8 cellular contexts compared by ENCODE assay signal in genomic region chr13:21176982-21177284, GRCh38. TPM values are rescaled to one million over a fixed set of nuclear protein-coding genes. Genes with fewer than 3 reads are reported as not detected.
DNase-seq lines count a peak whose midpoint lies in the region; ATAC-seq and TF ChIP-seq lines count a peak whose summit lies in the region.

No MANE protein-coding gene starts in this region.

- peak overlapping the region; percentile 96 for H3K27ac Mint-ChIP-seq in dendritic cell treated with granulocyte-macrophage colony-stimulating factor and Interleukin-4, amounts not matched to agents 40 ng/mL and 50 ng/mL, for 4 days
- H3K27ac Mint-ChIP-seq in naive B cell, result peak overlapping the region; percentile 89 to 98 (median 94)

- H3K9me3 ChIP-seq in MG63, result no peaks in the 10 kb centered on the region; the same call in 1 of the 2 replicates

- ATAC-seq in GM18505 (IDR thresholded peaks at IDR 0.05; ENCODE audit: unreplicated experiment), result peak; percentile 25
- peak; percentile 29 for ATAC-seq in GM21786 (IDR thresholded peaks at IDR 0.05; ENCODE audit: unreplicated experiment)
- peak; percentile 29 to 38 for ATAC-seq in naive B cell (ENCODE audit: low read depth in 2 of 2)

- H3K4me3 ChIP-seq in MG63, result peak overlapping the region; percentile 80

- POLR2A ChIA-PET in GM10248 (lab: Yijun Ruan, JAX), result interaction anchor here (1.1 to 1.8 kb wide), 2 partner anchors 29 to 32 kb away, joined by 3 to 10 read pairs; no protein-coding TSS in a partner anchor

- TF ChIP-seq CTCF in GM10248 (IDR thresholded peaks at IDR 0.05; ENCODE audit: control extremely low read depth, extremely low read depth, low read depth, missing control alignments), result no peak

- CTCF ChIA-PET in GM10248 (lab: Yijun Ruan, JAX), result interaction anchor here (0.8 to 7.1 kb wide), 14 partner anchors 8 to 980 kb away, joined by 3 to 66 read pairs (median 4); no protein-coding TSS in a partner anchor

- no peaks in the 10 kb centered on the region for H3K27me3 ChIP-seq in MG63

- H3K27me3 Mint-ChIP-seq in dendritic cell treated with granulocyte-macrophage colony-stimulating factor and Interleukin-4, amounts not matched to agents 40 ng/mL and 50 ng/mL, for 4 days, result no peaks in the 10 kb centered on the region
- no peaks in the 10 kb centered on the region for H3K27me3 Mint-ChIP-seq in naive B cell

- peaks cover 33% of the 10 kb centered on the region for H3K36me3 ChIP-seq in MG63

- DNase-seq in MG63 (no peak), naive B cell (no peak), NCI-H2081 (lab: John Stamatoyannopoulos, UW) (no peak), superior temporal gyrus (ENCODE audit: extremely low spot score) (no peak), GM10248 (ENCODE audit: extremely low spot score) (no peak)

- no peak for TF ChIP-seq POLR2A in GM18505 (IDR thresholded peaks at IDR 0.05; ENCODE audit: borderline replicate concordance, extremely low read depth, insufficient read depth, insufficient read length)

- intact Hi-C loops in dendritic cell treated with granulocyte-macrophage colony-stimulating factor and Interleukin-4, amounts not matched to agents 40 ng/mL and 50 ng/mL, for 4 days (cut with micrococcal nuclease), result loop anchor here (1.0 to 5.0 kb wide), 3 partner anchors 122 to 300 kb away; no protein-coding TSS in a partner anchor

- H3K4me1 Mint-ChIP-seq in dendritic cell treated with granulocyte-macrophage colony-stimulating factor and Interleukin-4, amounts not matched to agents 40 ng/mL and 50 ng/mL, for 4 days (ENCODE audit: low read depth), result peaks cover 11% of the 10 kb centered on the region
- peaks cover 3 to 23% (median 19%) of the 10 kb centered on the region in 3 donors for H3K4me1 Mint-ChIP-seq in naive B cell

- H3K9me3 Mint-ChIP-seq in dendritic cell treated with granulocyte-macrophage colony-stimulating factor and Interleukin-4, amounts not matched to agents 40 ng/mL and 50 ng/mL, for 4 days, result no peaks in the 10 kb centered on the region
- no peaks in the 10 kb centered on the region for H3K9me3 Mint-ChIP-seq in naive B cell

- H3K4me3 Mint-ChIP-seq in dendritic cell treated with granulocyte-macrophage colony-stimulating factor and Interleukin-4, amounts not matched to agents 40 ng/mL and 50 ng/mL, for 4 days, result peak overlapping the region; percentile 98
- H3K4me3 Mint-ChIP-seq in naive B cell, result peak overlapping the region; percentile 95 to 99 (median 98)

- peaks cover 12% of the 10 kb centered on the region for H3K36me3 Mint-ChIP-seq in dendritic cell treated with granulocyte-macrophage colony-stimulating factor and Interleukin-4, amounts not matched to agents 40 ng/mL and 50 ng/mL, for 4 days (ENCODE audit: low read depth)
- no peaks in the 10 kb centered on the region for H3K36me3 Mint-ChIP-seq in naive B cell

RNA-seq across cellular contexts. Expression of gene MRPL57, which starts 0.5 kb away (rescaled TPM):
- 15.4 and 18.0 TPM in 2 replicates for total RNA-seq in MG63 (2014; rRNA removed; shearing (Covaris generic); ENCODE audit: low replicate concordance)
- polyA plus RNA-seq in naive B cell (ENCODE audit: low read depth in 6 of 6), result 10 to 100 TPM; 25.5 to 43.3 (median 33.8) TPM

RNA-seq across cellular contexts. Expression of gene SKA3, which starts 0.6 kb away (rescaled TPM):
- total RNA-seq in MG63 (2014; rRNA removed; shearing (Covaris generic); ENCODE audit: low replicate concordance), result 13.3 and 18.5 TPM in 2 replicates
- polyA plus RNA-seq in naive B cell (ENCODE audit: low read depth in 6 of 6), result 1 to 10 TPM in 1 of 6 donors, under 1 TPM in 2, not detected in 3; 0.33 to 1.5 (median 0.42) TPM

RNA-seq across cellular contexts. Expression of gene SAP18, which starts 37.0 kb away (rescaled TPM):
- 53.1 and 147 TPM in 2 replicates for total RNA-seq in MG63 (2014; rRNA removed; shearing (Covaris generic); ENCODE audit: low replicate concordance)
- 100 to 1,000 TPM; 273 to 399 (median 335) TPM for polyA plus RNA-seq in naive B cell (ENCODE audit: low read depth in 6 of 6)
